ENCODE assay signal across 17 cellular contexts in genomic region chr15:67171471-67171870, GRCh38.
DNase-seq lines count a peak whose midpoint lies in the region; ATAC-seq and TF ChIP-seq lines count a peak whose summit lies in the region.
"Had no signal": no experiment of that assay in that cellular context is flagged by ENCODE, and none has a peak within 500 bp of the region (broad histone marks: within the 10 kb centered on the region; RNA-seq: fewer than 3 reads in every experiment).

No MANE protein-coding gene starts in this region.

- H3K27ac Mint-ChIP-seq in stimulated activated naive CD8-positive, alpha-beta T cell treated with anti-CD3 and anti-CD28 coated beads, Interleukin-15, Interleukin-2, amounts not matched to agents 100 ng/mL and 50 ng/mL, for 24 hours, result peak overlapping the region; percentile 13
- H3K27ac Mint-ChIP-seq in stimulated activated naive CD8-positive, alpha-beta T cell treated with anti-CD3 and anti-CD28 coated beads, Interleukin-15, amount 100 ng/mL, for 72 hours, result no peak overlapping the region
- H3K27ac Mint-ChIP-seq in nephron, result peak overlapping the region; percentile 18 to 76 (median 67)
- H3K27ac Mint-ChIP-seq in activated CD8-positive, alpha-beta T cell treated with anti-CD3 and anti-CD28 coated beads for 36 hours, result no peak overlapping the region

- H3K27me3 Mint-ChIP-seq in stimulated activated naive CD8-positive, alpha-beta T cell treated with anti-CD3 and anti-CD28 coated beads, Interleukin-15, Interleukin-2, amounts not matched to agents 100 ng/mL and 50 ng/mL, for 24 hours, result no peaks in the 10 kb centered on the region
- no peaks in the 10 kb centered on the region for H3K27me3 Mint-ChIP-seq in stimulated activated naive CD8-positive, alpha-beta T cell treated with anti-CD3 and anti-CD28 coated beads, Interleukin-15, amount 100 ng/mL, for 72 hours
- no peaks in the 10 kb centered on the region for H3K27me3 Mint-ChIP-seq in nephron (ENCODE audit: low read depth)
- H3K27me3 Mint-ChIP-seq in activated CD8-positive, alpha-beta T cell treated with anti-CD3 and anti-CD28 coated beads for 36 hours, result no peaks in the 10 kb centered on the region
- H3K27me3 Mint-ChIP-seq: CD4-positive, alpha-beta memory T cell had no signal

- TF ChIP-seq CTCF in Panc1 (IDR thresholded peaks at IDR 0.05), result no peak
- no peak for TF ChIP-seq CTCF in nephron (IDR thresholded peaks at IDR 0.05; ENCODE audit: unreplicated experiment in 3 of 3)
- TF ChIP-seq CTCF in prostate gland (IDR thresholded peaks at IDR 0.05), result no peak
- no peak for TF ChIP-seq CTCF in activated CD8-positive, alpha-beta T cell treated with anti-CD3 and anti-CD28 coated beads for 36 hours (IDR thresholded peaks at IDR 0.05)

- H3K36me3 ChIP-seq in Panc1 (ENCODE audit: control insufficient read depth, insufficient read depth, low read length) (peaks cover 40% of the 10 kb centered on the region), prostate gland (peaks cover 0 to 3% of the 10 kb centered on the region in 2 donors)

- intact Hi-C loops in Panc1 (cut with micrococcal nuclease; ENCODE audit: unreplicated experiment), result no loop called here
- intact Hi-C loops in prostate gland (cut with DNase I), result no loop called here
- intact Hi-C loops in activated CD8-positive, alpha-beta T cell treated with anti-CD3 and anti-CD28 coated beads for 36 hours (cut with micrococcal nuclease), result no loop called here

- H3K4me3 Mint-ChIP-seq in stimulated activated naive CD8-positive, alpha-beta T cell treated with anti-CD3 and anti-CD28 coated beads, Interleukin-15, Interleukin-2, amounts not matched to agents 100 ng/mL and 50 ng/mL, for 24 hours, result no peak overlapping the region
- no peak overlapping the region for H3K4me3 Mint-ChIP-seq in stimulated activated naive CD8-positive, alpha-beta T cell treated with anti-CD3 and anti-CD28 coated beads, Interleukin-15, amount 100 ng/mL, for 72 hours
- H3K4me3 Mint-ChIP-seq in nephron, result no peak overlapping the region
- no peak overlapping the region for H3K4me3 Mint-ChIP-seq in activated CD8-positive, alpha-beta T cell treated with anti-CD3 and anti-CD28 coated beads for 36 hours
- H3K4me3 Mint-ChIP-seq: CD4-positive, alpha-beta memory T cell had no signal

- H3K36me3 Mint-ChIP-seq in stimulated activated naive CD8-positive, alpha-beta T cell treated with anti-CD3 and anti-CD28 coated beads, Interleukin-15, Interleukin-2, amounts not matched to agents 100 ng/mL and 50 ng/mL, for 24 hours (ENCODE audit: low read depth), result peaks cover 40% of the 10 kb centered on the region
- peaks cover 82% of the 10 kb centered on the region for H3K36me3 Mint-ChIP-seq in nephron (ENCODE audit: low read depth)
- H3K36me3 Mint-ChIP-seq in activated CD8-positive, alpha-beta T cell treated with anti-CD3 and anti-CD28 coated beads for 36 hours (ENCODE audit: low read depth), result peaks cover 16% of the 10 kb centered on the region

- in situ Hi-C loops in Panc1 (cut with HindIII; ENCODE audit: low pct_unique_long_range_greater_than_20kb, low sequenced_read_pairs), result no loop called here

- H3K4me1 ChIP-seq in Panc1 (ENCODE audit: control insufficient read depth, insufficient read depth, low read length) (peaks cover 100% of the 10 kb centered on the region), prostate gland (replicated peaks) (peaks cover 22% of the 10 kb centered on the region)

- POLR2A ChIA-PET in Panc1 (lab: Charles Lee), result no interaction called here
- POLR2A ChIA-PET in activated CD8-positive, alpha-beta T cell treated with anti-CD3 and anti-CD28 coated beads for 36 hours (lab: Charles Lee), result interaction anchor here (0.6 to 1.0 kb wide), 3 partner anchors 20 to 23 kb away, joined by 3 to 5 read pairs (median 3); no protein-coding TSS in a partner anchor

- H3K27ac ChIP-seq in Panc1 (ENCODE audit: low read length), result peak overlapping the region; percentile 94
- no peak overlapping the region for H3K27ac ChIP-seq in prostate gland
- H3K27ac ChIP-seq: KMS-11 had no signal

- 57% methylated on average over 4 of the region's 4 CpGs for WGBS in prostate gland

- ATAC-seq in stimulated activated naive CD8-positive, alpha-beta T cell treated with anti-CD3 and anti-CD28 coated beads, Interleukin-15, amount 100 ng/mL, for 72 hours, result no peak
- no peak for ATAC-seq in Panc1
- ATAC-seq in activated CD8-positive, alpha-beta T cell treated with anti-CD3 and anti-CD28 coated beads for 36 hours, result no peak

- H3K4me3 ChIP-seq in Panc1 (ENCODE audit: low read depth in 2 of 2, low read length in 2 of 2) (no peak overlapping the region), prostate gland (no peak overlapping the region)
- H3K4me3 ChIP-seq: MG63 had no signal

- H3K9me3 ChIP-seq in Panc1 (ENCODE audit: control insufficient read depth, insufficient read depth, low read depth, low read length) (no peaks in the 10 kb centered on the region), prostate gland (no peaks in the 10 kb centered on the region)
- H3K9me3 ChIP-seq: MG63 had no signal

- peaks cover 56% of the 10 kb centered on the region for H3K4me1 Mint-ChIP-seq in stimulated activated naive CD8-positive, alpha-beta T cell treated with anti-CD3 and anti-CD28 coated beads, Interleukin-15, Interleukin-2, amounts not matched to agents 100 ng/mL and 50 ng/mL, for 24 hours (ENCODE audit: low read depth)
- H3K4me1 Mint-ChIP-seq in stimulated activated naive CD8-positive, alpha-beta T cell treated with anti-CD3 and anti-CD28 coated beads, Interleukin-15, amount 100 ng/mL, for 72 hours, result peaks cover 54% of the 10 kb centered on the region
- H3K4me1 Mint-ChIP-seq in nephron, result peaks cover 95% of the 10 kb centered on the region
- peaks cover 37% of the 10 kb centered on the region for H3K4me1 Mint-ChIP-seq in activated CD8-positive, alpha-beta T cell treated with anti-CD3 and anti-CD28 coated beads for 36 hours (ENCODE audit: low read depth)

- H3K9me3 Mint-ChIP-seq in stimulated activated naive CD8-positive, alpha-beta T cell treated with anti-CD3 and anti-CD28 coated beads, Interleukin-15, Interleukin-2, amounts not matched to agents 100 ng/mL and 50 ng/mL, for 24 hours, result no peaks in the 10 kb centered on the region
- no peaks in the 10 kb centered on the region for H3K9me3 Mint-ChIP-seq in stimulated activated naive CD8-positive, alpha-beta T cell treated with anti-CD3 and anti-CD28 coated beads, Interleukin-15, amount 100 ng/mL, for 72 hours
- no peaks in the 10 kb centered on the region for H3K9me3 Mint-ChIP-seq in nephron
- no peaks in the 10 kb centered on the region for H3K9me3 Mint-ChIP-seq in activated CD8-positive, alpha-beta T cell treated with anti-CD3 and anti-CD28 coated beads for 36 hours

- DNase-seq in stimulated activated naive CD8-positive, alpha-beta T cell treated with anti-CD3 and anti-CD28 coated beads, Interleukin-15, amount 100 ng/mL, for 72 hours, result no peak
- DNase-seq in Panc1 (ENCODE audit: low read depth, low spot score), result no peak
- no peak for DNase-seq in prostate gland (ENCODE audit: low spot score)
- no peak for DNase-seq in activated CD8-positive, alpha-beta T cell treated with anti-CD3 and anti-CD28 coated beads for 36 hours
- no peak for DNase-seq in stimulated activated CD4-positive, alpha-beta T cell treated with anti-CD3 and anti-CD28 coated beads, Interleukin-2, amount 100 ng/mL, for 24 hours
- DNase-seq: ACHN; CD4-positive, alpha-beta memory T cell; DND-41; GDM1; NCI-H1105; NCI-H187; NCI-H446; Right ventricle myocardium superior had no signal

- BruUV-seq in Panc1 (replicated peaks; lab: Mats Ljungman, UMichigan), result no TSS peak

- H3K27me3 ChIP-seq in Panc1 (ENCODE audit: control insufficient read depth, insufficient read depth, low read length) (no peaks in the 10 kb centered on the region), prostate gland (replicated peaks; ENCODE audit: insufficient read depth) (no peaks in the 10 kb centered on the region)
- H3K27me3 ChIP-seq: MG63 had no signal

- CTCF ChIA-PET in Panc1 (lab: Charles Lee), result no interaction called here
- CTCF ChIA-PET in activated CD8-positive, alpha-beta T cell treated with anti-CD3 and anti-CD28 coated beads for 36 hours (lab: Charles Lee), result no interaction called here

- no peak for TF ChIP-seq POLR2A in prostate gland (IDR thresholded peaks at IDR 0.05)

Comparison
In these comparisons a context has a peak if more than half of its experiments do, and no peak if none do; other contexts are left out.
1. H3K27ac Mint-ChIP-seq: peak in stimulated activated naive CD8-positive, alpha-beta T cell treated with anti-CD3 and anti-CD28 coated beads, Interleukin-15, Interleukin-2, amounts not matched to agents 100 ng/mL and 50 ng/mL, for 24 hours (single experiment) and nephron (3 of 3); none in stimulated activated naive CD8-positive, alpha-beta T cell treated with anti-CD3 and anti-CD28 coated beads, Interleukin-15, amount 100 ng/mL, for 72 hours (0 of 2) and activated CD8-positive, alpha-beta T cell treated with anti-CD3 and anti-CD28 coated beads for 36 hours (single experiment).